ENCODE assay signal across 15 cellular contexts in genomic region chr21:38797470-38797869, GRCh38. TPM values are rescaled to one million over a fixed set of nuclear protein-coding genes. Genes with fewer than 3 reads are reported as not detected.
DNase-seq lines count a peak whose midpoint lies in the region; ATAC-seq, FAIRE-seq and TF ChIP-seq lines count a peak whose summit lies in the region.
"Had no signal": no experiment of that assay in that cellular context is flagged by ENCODE, and none has a peak within 500 bp of the region (broad histone marks: within the 10 kb centered on the region; RNA-seq: fewer than 3 reads in every experiment).

No MANE protein-coding gene starts in this region.

- ATAC-seq in Right ventricle myocardium superior (ENCODE audit: poor library complexity) (peak; percentile 55), upper lobe of left lung (ENCODE audit: low FRiP score in 2 of 2) (peak; percentile 29 to 70), HG02885 (IDR thresholded peaks at IDR 0.05; ENCODE audit: poor library complexity, unreplicated experiment) (no peak), HG02623 (IDR thresholded peaks at IDR 0.05; ENCODE audit: unreplicated experiment) (no peak)

- no peaks in the 10 kb centered on the region for H3K9me3 ChIP-seq in upper lobe of left lung
- no peaks in the 10 kb centered on the region for H3K9me3 ChIP-seq in effector memory CD4-positive, alpha-beta T cell (ENCODE audit: control insufficient read depth, low read length)
- H3K9me3 ChIP-seq: spleen had no signal

- peak in 1 of 4 donors; percentile 2 for TF ChIP-seq EP300 in upper lobe of left lung (IDR thresholded peaks at IDR 0.05)

- no peak for TF ChIP-seq CTCF in upper lobe of left lung (IDR thresholded peaks at IDR 0.05)

- no peak overlapping the region for H3K27ac ChIP-seq in upper lobe of left lung
- H3K27ac ChIP-seq in effector memory CD4-positive, alpha-beta T cell (ENCODE audit: insufficient read depth, low read length, poor library complexity, severe bottlenecking) = no peak overlapping the region
- H3K27ac ChIP-seq: SK-N-MC, spleen had no signal

- H3K27me3 ChIP-seq in upper lobe of left lung = no peaks in the 10 kb centered on the region
- H3K27me3 ChIP-seq in effector memory CD4-positive, alpha-beta T cell (replicated peaks; ENCODE audit: control insufficient read depth, insufficient read depth, low read length, poor library complexity, severe bottlenecking) = no peaks in the 10 kb centered on the region
- H3K27me3 ChIP-seq: spleen had no signal

- peak; percentile 81 for FAIRE-seq in RCC 7860 (lab: Jason Lieb, UNC)
- FAIRE-seq: endometrium, GM18507 had no signal

- no peak for TF ChIP-seq POLR2A in upper lobe of left lung (IDR thresholded peaks at IDR 0.05)

- no peaks in the 10 kb centered on the region for H3K4me1 ChIP-seq in upper lobe of left lung
- H3K4me1 ChIP-seq in effector memory CD4-positive, alpha-beta T cell (ENCODE audit: control insufficient read depth, insufficient read depth, low read length, poor library complexity, severe bottlenecking) = no peaks in the 10 kb centered on the region
- H3K4me1 ChIP-seq: spleen had no signal

- DNase-seq in Right ventricle myocardium superior (no peak), cardiac septum (ENCODE audit: low spot score) (no peak), RCC 7860 (ENCODE audit: low spot score) (peak; percentile 89), iPS-NIHi7 (ENCODE audit: extremely low spot score) (peak; percentile 61), upper lobe of left lung (peak in 1 of 2 donors; percentile 50)
- no peak for DNase-seq in effector memory CD4-positive, alpha-beta T cell
- DNase-seq: DND-41, KBM-7, naive B cell, spleen had no signal

- H3K4me3 ChIP-seq in upper lobe of left lung = no peak overlapping the region
- no peak overlapping the region for H3K4me3 ChIP-seq in effector memory CD4-positive, alpha-beta T cell (ENCODE audit: insufficient read depth, low read depth, low read length, poor library complexity, severe bottlenecking)
- H3K4me3 ChIP-seq: SK-N-MC, spleen had no signal

- intact Hi-C loops in Right ventricle myocardium superior (cut with DNase I) = no loop called here
- intact Hi-C loops in cardiac septum (cut with DNase I) = no loop called here

- WGBS in upper lobe of left lung, 2 donors = 73 to 86% methylated on average over 2 to 3 of the region's 3 CpGs

- H3K36me3 ChIP-seq in upper lobe of left lung = no peaks in the 10 kb centered on the region
- no peaks in the 10 kb centered on the region for H3K36me3 ChIP-seq in effector memory CD4-positive, alpha-beta T cell (ENCODE audit: control insufficient read depth, insufficient read depth, low read length)
- H3K36me3 ChIP-seq: spleen had no signal

RNA-seq across cellular contexts. Expression of gene ETS2, which starts 8.3 kb away (rescaled TPM):
- total RNA-seq in Right ventricle myocardium superior (37.2 TPM), cardiac septum (36.4 TPM), upper lobe of left lung (100 to 1,000 TPM in 5 of 6 donors, 10 to 100 TPM in 1; 70.2 to 215 (median 143) TPM)

Comparison
In these comparisons a context has a peak if more than half of its experiments do, and no peak if none do; other contexts are left out.
1. ATAC-seq: peak in Right ventricle myocardium superior (single experiment) and upper lobe of left lung (2 of 2); none in HG02885 (single experiment) and HG02623 (single experiment).
2. DNase-seq: peak in RCC 7860 (single experiment) and iPS-NIHi7 (single experiment); none in Right ventricle myocardium superior (single experiment), cardiac septum (single experiment) and effector memory CD4-positive, alpha-beta T cell (0 of 3).